Comparison of ENCODE assay signal across 13 cellular contexts in the genomic region with DNA sequence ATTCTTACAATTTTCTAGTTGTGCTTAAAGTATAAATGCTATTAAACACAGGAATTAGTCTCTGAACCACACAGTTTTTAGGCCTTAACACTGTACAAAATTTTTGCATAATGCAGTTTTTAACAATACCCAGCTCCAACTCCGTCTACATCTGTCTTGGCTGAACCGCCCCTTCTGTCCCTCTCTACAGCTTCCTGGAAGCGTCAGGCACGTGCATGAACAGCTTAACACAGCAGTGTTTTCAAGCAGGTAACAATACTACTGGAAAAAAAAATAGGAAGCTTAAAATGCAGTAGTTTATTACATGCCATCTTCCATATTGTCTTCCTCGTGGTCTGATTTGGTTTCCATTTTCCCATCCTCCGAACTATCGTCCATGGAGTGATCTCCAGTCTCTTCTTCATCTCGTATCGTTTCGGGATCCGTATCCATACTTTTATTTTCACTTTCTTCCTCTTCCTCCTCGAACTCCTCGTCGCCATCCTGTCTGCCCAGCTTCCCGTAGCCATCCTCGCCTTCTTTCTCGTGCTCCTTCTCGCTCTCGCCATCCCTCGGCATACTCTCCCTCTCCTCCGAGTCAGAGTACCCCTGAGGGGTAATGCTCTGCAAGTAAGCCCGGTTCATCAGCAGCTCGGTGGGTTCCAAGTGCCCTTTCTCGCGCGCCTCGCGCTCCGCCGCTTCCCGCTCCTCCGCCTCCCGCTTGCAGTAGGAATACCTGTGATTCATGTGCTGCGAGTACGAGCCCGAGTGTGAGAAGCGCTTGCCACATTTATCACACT.
DNase-seq lines count a peak whose midpoint lies in the region; ATAC-seq and TF ChIP-seq lines count a peak whose summit lies in the region.
"Had no signal": no experiment of that assay in that cellular context is flagged by ENCODE, and none has a peak within 500 bp of the region (broad histone marks: within the 10 kb centered on the region; RNA-seq: fewer than 3 reads in every experiment).

No MANE protein-coding gene starts in this region.

- no peaks in the 10 kb centered on the region for H3K79me1 ChIP-seq in neuronal stem cell (ENCODE audit: low read depth, low read length)

- H3K27ac ChIP-seq in A673 (ENCODE audit: low read depth, low read length, poor library complexity, severe bottlenecking): no peak overlapping the region
- H3K27ac ChIP-seq in esophagus squamous epithelium: peak overlapping the region in 1 of 4 donors; percentile 33
- H3K27ac ChIP-seq in lower lobe of right lung: no peak overlapping the region
- no peak overlapping the region for H3K27ac ChIP-seq in neuronal stem cell (replicated peaks; ENCODE audit: low read length)
- H3K27ac ChIP-seq in GM23248: no peak overlapping the region

- H3K27me3 ChIP-seq in A673 (replicated peaks; ENCODE audit: insufficient read depth, low read depth, low read length, poor library complexity): no peaks in the 10 kb centered on the region
- H3K27me3 ChIP-seq in esophagus squamous epithelium: no peaks in the 10 kb centered on the region
- no peaks in the 10 kb centered on the region for H3K27me3 ChIP-seq in lower lobe of right lung (ENCODE audit: low read depth)
- H3K27me3 ChIP-seq in neuronal stem cell (ENCODE audit: control insufficient read depth in 3 of 3, insufficient read depth in 3 of 3, low read depth in 1 of 3, low read length in 3 of 3): no peaks in the 10 kb centered on the region
- H3K27me3 ChIP-seq in GM23248 (replicated peaks; ENCODE audit: insufficient read depth): no peaks in the 10 kb centered on the region

- no peak for TF ChIP-seq POLR2A in esophagus squamous epithelium (IDR thresholded peaks at IDR 0.05)

- no peak overlapping the region for H3K4me3 ChIP-seq in A673 (ENCODE audit: low read depth, low read length, poor library complexity, severe bottlenecking)
- peak overlapping the region; percentile 32 to 63 (median 44) for H3K4me3 ChIP-seq in esophagus squamous epithelium
- H3K4me3 ChIP-seq in lower lobe of right lung: peak overlapping the region; percentile 49
- no peak overlapping the region for H3K4me3 ChIP-seq in neuronal stem cell (ENCODE audit: low read length in 2 of 2)
- no peak overlapping the region for H3K4me3 ChIP-seq in GM23248
- H3K4me3 ChIP-seq: HAP-1 had no signal

- no peak overlapping the region for H3K23ac ChIP-seq in neuronal stem cell (ENCODE audit: low read depth, low read length, poor library complexity)

- TSS peak; percentile 29 for BruUV-seq in A673 (replicated peaks; lab: Mats Ljungman, UMichigan)

- DNase-seq in A673 (ENCODE audit: low spot score) (no peak), NCI-H69 (lab: John Stamatoyannopoulos, UW) (peak; percentile 29), esophagus squamous epithelium (lab: John Stamatoyannopoulos, UW) (no peak), lower lobe of right lung (peak; percentile 44), neuronal stem cell (ENCODE audit: low spot score) (no peak), NCI-H524 treated with DMSO at 0.1 percent for 48 hours (lab: John Stamatoyannopoulos, UW) (no peak), GM23248 (no peak)
- DNase-seq in activated CD4-positive, alpha-beta memory T cell treated with anti-CD3 and anti-CD28 coated beads for 36 hours: no peak
- DNase-seq: ACHN; activated T-cell treated with anti-CD3 and anti-CD28 coated beads, Interleukin-2, amount 50 U/mL, for 1 hour; naive thymus-derived CD8-positive, alpha-beta T cell had no signal

- H2BK5ac ChIP-seq in neuronal stem cell (ENCODE audit: low read length): no peak overlapping the region

- H3K36me3 Mint-ChIP-seq in activated CD4-positive, alpha-beta memory T cell treated with anti-CD3 and anti-CD28 coated beads for 36 hours: peaks cover 7% of the 10 kb centered on the region
- H3K36me3 Mint-ChIP-seq: naive thymus-derived CD8-positive, alpha-beta T cell had no signal

- no peak overlapping the region for H2AK5ac ChIP-seq in neuronal stem cell (ENCODE audit: low read depth, low read length)

- H3K14ac ChIP-seq in neuronal stem cell (ENCODE audit: low read length): no peak overlapping the region

- H3K9me3 ChIP-seq in A673 (ENCODE audit: low read depth, low read length, poor library complexity, severe bottlenecking): no peaks in the 10 kb centered on the region
- H3K9me3 ChIP-seq in esophagus squamous epithelium: no peaks in the 10 kb centered on the region
- no peaks in the 10 kb centered on the region for H3K9me3 ChIP-seq in lower lobe of right lung
- peaks cover 0 to 19% of the 10 kb centered on the region in 2 donors for H3K9me3 ChIP-seq in neuronal stem cell (replicated peaks in 1 of 2; ENCODE audit: control insufficient read depth in 2 of 2, insufficient read depth in 1 of 2, low read depth in 1 of 2, low read length in 2 of 2)
- H3K9me3 ChIP-seq in GM23248 (ENCODE audit: low read depth): no peaks in the 10 kb centered on the region
- H3K9me3 ChIP-seq: HAP-1 had no signal

- H3K9ac ChIP-seq in neuronal stem cell (ENCODE audit: low read depth, low read length, poor library complexity) (no peak overlapping the region), GM23248 (no peak overlapping the region)

- CTCF ChIA-PET in A673 (lab: Charles Lee): no interaction called here
- CTCF ChIA-PET in activated CD4-positive, alpha-beta memory T cell treated with anti-CD3 and anti-CD28 coated beads for 36 hours (lab: Charles Lee): no interaction called here

- POLR2A ChIA-PET in A673 (lab: Charles Lee; ENCODE audit: low non-redundant PET): no interaction called here
- POLR2A ChIA-PET in activated CD4-positive, alpha-beta memory T cell treated with anti-CD3 and anti-CD28 coated beads for 36 hours (lab: Charles Lee): no interaction called here

- no peak overlapping the region for H4K8ac ChIP-seq in neuronal stem cell (ENCODE audit: low read depth, low read length)

- 0 out of 2 replicates have a peak, but pooled peaks cover 9% of the 10 kb centered on the region for H3F3A ChIP-seq in GM23248 (ENCODE audit: insufficient read depth)

- no peak for TF ChIP-seq CTCF in A673 (conservative IDR thresholded peaks at IDR 0.05; ENCODE audit: low read depth, low read length)
- TF ChIP-seq CTCF in esophagus squamous epithelium (IDR thresholded peaks at IDR 0.05): no peak
- no peak for TF ChIP-seq CTCF in lower lobe of right lung (IDR thresholded peaks at IDR 0.05)

- no peak overlapping the region for H4K91ac ChIP-seq in neuronal stem cell (ENCODE audit: low read depth, low read length, poor library complexity)

- no peak overlapping the region for H2BK15ac ChIP-seq in neuronal stem cell (ENCODE audit: low read length)

- no peak overlapping the region for H3K18ac ChIP-seq in neuronal stem cell (ENCODE audit: low read length)

- peak; percentile 38 to 83 for ATAC-seq in lower lobe of right lung
- ATAC-seq: naive thymus-derived CD8-positive, alpha-beta T cell had no signal

- no peak overlapping the region for H2BK120ac ChIP-seq in neuronal stem cell (ENCODE audit: low read depth, low read length)

- peaks cover 70% of the 10 kb centered on the region for H3K36me3 ChIP-seq in A673 (ENCODE audit: insufficient read depth, low read length, poor library complexity, severe bottlenecking)
- H3K36me3 ChIP-seq in esophagus squamous epithelium: peaks cover 0 to 17% (median 0%) of the 10 kb centered on the region in 3 donors
- H3K36me3 ChIP-seq in lower lobe of right lung: peaks cover 62% of the 10 kb centered on the region
- peaks cover 7 to 94% of the 10 kb centered on the region in 2 donors for H3K36me3 ChIP-seq in neuronal stem cell (replicated peaks in 1 of 2; ENCODE audit: control insufficient read depth in 2 of 2, insufficient read depth in 2 of 2, low read length in 2 of 2)
- peaks cover 51% of the 10 kb centered on the region for H3K36me3 ChIP-seq in GM23248 (ENCODE audit: low read depth)

- H2BK12ac ChIP-seq in neuronal stem cell (ENCODE audit: low read length): no peak overlapping the region

- H3K9me3 Mint-ChIP-seq in activated CD4-positive, alpha-beta memory T cell treated with anti-CD3 and anti-CD28 coated beads for 36 hours: no peaks in the 10 kb centered on the region
- H3K9me3 Mint-ChIP-seq: brain; naive thymus-derived CD8-positive, alpha-beta T cell had no signal

- in situ Hi-C loops in GM23248 (cut with MboI): no loop called here

- H3K79me2 ChIP-seq in GM23248 (ENCODE audit: insufficient read depth): no peaks in the 10 kb centered on the region

- H4K20me1 ChIP-seq in GM23248 (ENCODE audit: insufficient read depth): no peaks in the 10 kb centered on the region

- H3K4me2 ChIP-seq in neuronal stem cell (ENCODE audit: insufficient read depth, low read length, poor library complexity, severe bottlenecking) (no peak overlapping the region), GM23248 (ENCODE audit: unreplicated experiment) (no peak overlapping the region)

- H3K9me2 ChIP-seq in GM23248 (ENCODE audit: insufficient read depth): no peaks in the 10 kb centered on the region

- no peak overlapping the region for H3K27ac Mint-ChIP-seq in activated CD4-positive, alpha-beta memory T cell treated with anti-CD3 and anti-CD28 coated beads for 36 hours
- H3K27ac Mint-ChIP-seq: brain; naive thymus-derived CD8-positive, alpha-beta T cell had no signal

- no peak overlapping the region for H3K4ac ChIP-seq in neuronal stem cell (ENCODE audit: low read length)

- no peak overlapping the region for H2AFZ ChIP-seq in neuronal stem cell (ENCODE audit: low read length)
- no peak overlapping the region for H2AFZ ChIP-seq in GM23248

- 47 to 48% methylated on average over 37 of the region's 37 CpGs for WGBS in esophagus squamous epithelium, 2 donors
- WGBS in neuronal stem cell (ENCODE audit: extremely low coverage in 2 of 2, insufficient read length in 2 of 2, insufficient replicate concordance in 1 of 2), 2 donors: 100% methylated on average over 5 of the region's 37 CpGs; no CpG with 5 or more reads in 1 of the 2 donors
- WGBS in GM23248 (ENCODE audit: low coverage in 1 of 2, low lambda C conversion rate in 2 of 2, missing lambda C conversion rate in 2 of 2), 2 experiments: 91% methylated on average over 36 to 37 of the region's 37 CpGs

- no peaks in the 10 kb centered on the region for H3K4me1 Mint-ChIP-seq in activated CD4-positive, alpha-beta memory T cell treated with anti-CD3 and anti-CD28 coated beads for 36 hours (ENCODE audit: low read depth)
- H3K4me1 Mint-ChIP-seq: naive thymus-derived CD8-positive, alpha-beta T cell had no signal

- peaks cover 2% of the 10 kb centered on the region for H3K27me3 Mint-ChIP-seq in activated CD4-positive, alpha-beta memory T cell treated with anti-CD3 and anti-CD28 coated beads for 36 hours
- H3K27me3 Mint-ChIP-seq: brain; naive thymus-derived CD8-positive, alpha-beta T cell had no signal

- intact Hi-C loops in A673 (cut with micrococcal nuclease; ENCODE audit: unreplicated experiment): no loop called here
- intact Hi-C loops in esophagus squamous epithelium (cut with DNase I): no loop called here
- intact Hi-C loops in lower lobe of right lung (cut with DNase I): no loop called here
- intact Hi-C loops in activated CD4-positive, alpha-beta memory T cell treated with anti-CD3 and anti-CD28 coated beads for 36 hours (cut with micrococcal nuclease): no loop called here

- no peaks in the 10 kb centered on the region for H3K4me1 ChIP-seq in A673 (ENCODE audit: insufficient read depth, low read length, poor library complexity, severe bottlenecking)
- H3K4me1 ChIP-seq in esophagus squamous epithelium: peaks cover 0 to 8% (median 0%) of the 10 kb centered on the region in 3 donors
- H3K4me1 ChIP-seq in lower lobe of right lung: peaks cover 10% of the 10 kb centered on the region
- H3K4me1 ChIP-seq in neuronal stem cell (ENCODE audit: control insufficient read depth in 2 of 2, insufficient read depth in 1 of 2, low read depth in 1 of 2, low read length in 2 of 2): no peaks in the 10 kb centered on the region
- H3K4me1 ChIP-seq in GM23248 (ENCODE audit: insufficient read depth): peaks cover 5% of the 10 kb centered on the region
- H3K4me1 ChIP-seq: HAP-1 had no signal

- no peak overlapping the region for H3K4me3 Mint-ChIP-seq in activated CD4-positive, alpha-beta memory T cell treated with anti-CD3 and anti-CD28 coated beads for 36 hours
- H3K4me3 Mint-ChIP-seq: brain; naive thymus-derived CD8-positive, alpha-beta T cell had no signal

Comparison
In these comparisons a context has a peak if more than half of its experiments do, and no peak if none do; other contexts are left out.
1. DNase-seq: peak in NCI-H69 (single experiment) and lower lobe of right lung (single experiment); none in A673 (single experiment), esophagus squamous epithelium (single experiment), neuronal stem cell (single experiment), NCI-H524 treated with DMSO at 0.1 percent for 48 hours (single experiment), GM23248 (single experiment) and activated CD4-positive, alpha-beta memory T cell treated with anti-CD3 and anti-CD28 coated beads for 36 hours (single experiment).
2. H3K4me3 ChIP-seq: peak in esophagus squamous epithelium (4 of 4) and lower lobe of right lung (single experiment); none in A673 (single experiment), neuronal stem cell (0 of 2) and GM23248 (single experiment).